ENCODE assay signal across 8 cellular contexts in genomic region chr19:57814505-57815246, GRCh38. TPM values are rescaled to one million over a fixed set of nuclear protein-coding genes. Genes with fewer than 3 reads are reported as not detected.
DNase-seq lines count a peak whose midpoint lies in the region; ATAC-seq and TF ChIP-seq lines count a peak whose summit lies in the region.

Gene ZNF552 (minus strand): TSS chr19:57814913. CDS start chr19:57814743, 170 bp downstream.

- no peaks in the 10 kb centered on the region for H3K27me3 Mint-ChIP-seq in T-cell

- ATAC-seq in HG02642 (IDR thresholded peaks at IDR 0.05; ENCODE audit: poor library complexity, unreplicated experiment) (peak; percentile 76), T-cell (replicated peaks in 1 of 4) (peak; percentile 82 to 87 (median 85)), left cardiac atrium (peak; percentile 93 to 95)

- peak within 1 kb of the TSS; percentile 92 for H3K27ac Mint-ChIP-seq in T-cell

- H3K36me3 Mint-ChIP-seq in T-cell = peaks cover 19% of the 10 kb centered on the region

- H3K4me3 Mint-ChIP-seq in T-cell = peak within 1 kb of the TSS; percentile 91 to 99 (median 94)

- CTCF ChIA-PET in GM10248 (lab: Yijun Ruan, JAX) (interaction anchor here (1.1 to 2.2 kb wide), 4 partner anchors 9 to 46 kb away, joined by 3 to 5 read pairs (median 3); partner anchors contain the start of gene ZNF587B), T-cell (lab: Charles Lee) (interaction anchor here in 1 of 2 donors (0.8 kb wide), 1 partner anchor 68 kb away, joined by 3 read pairs; the partner anchor contains the start of gene ZNF776)

- POLR2A ChIA-PET in GM10248 (lab: Yijun Ruan, JAX) (interaction anchor here (1.0 kb wide), 2 partner anchors 14 to 548 kb away, joined by 3 to 5 read pairs; partner anchors contain the start of gene ZNF497), T-cell (lab: Charles Lee) (interaction anchor here in 1 of 2 donors (0.6 to 0.8 kb wide), 2 partner anchors 68 to 284 kb away, joined by 3 read pairs; partner anchors contain the start of genes ZNF776 and ZSCAN18)

- peak; percentile 84 for DNase-seq in GM10248 (ENCODE audit: extremely low spot score)
- peak; percentile 23 for DNase-seq in NCI-H1417 treated with DMSO at 0.1 percent for 48 hours (lab: John Stamatoyannopoulos, UW)
- DNase-seq in T-cell = peak; percentile 52 to 84 (median 71)
- peak; percentile 92 for DNase-seq in amniotic epithelial cell (ENCODE audit: low read depth)
- peak; percentile 90 for DNase-seq in left cardiac atrium
- peak; percentile 95 for DNase-seq in posterior vena cava (ENCODE audit: low spot score)
- peak; percentile 88 for DNase-seq in ureter (ENCODE audit: low spot score)

- no peak for TF ChIP-seq CTCF in GM10248 (IDR thresholded peaks at IDR 0.05; ENCODE audit: control extremely low read depth, extremely low read depth, low read depth, missing control alignments)

- H3K4me1 Mint-ChIP-seq in T-cell = peaks cover 49 to 60% (median 53%) of the 10 kb centered on the region in 3 donors

- intact Hi-C loops in left cardiac atrium (cut with DNase I) = no loop called here
- intact Hi-C loops in posterior vena cava (cut with DNase I) = no loop called here

- H3K9me3 Mint-ChIP-seq in T-cell = no peaks in the 10 kb centered on the region

RNA-seq across cellular contexts. Expression of gene ZNF552, which starts in this region (rescaled TPM):
- total RNA-seq in T-cell (10 to 100 TPM; 12.7 to 18.9 (median 16.2) TPM), left cardiac atrium (1 to 10 TPM; 3.3 to 4.6 TPM), posterior vena cava (1 to 10 TPM; 6.0 to 7.9 TPM), ureter (67.1 TPM)

Comparison
In these comparisons a context has a peak if more than half of its experiments do, and no peak if none do; other contexts are left out.
1. Peak in every context shown above with its lines: DNase-seq and ATAC-seq.
2. DNase-seq: peak in every context shown above with its lines; median percentile 95 in posterior vena cava; 92 in amniotic epithelial cell; 90 in left cardiac atrium; 88 in ureter; 84 in GM10248; 71 in T-cell; 23 in NCI-H1417 treated with DMSO at 0.1 percent for 48 hours.